Comparison of ENCODE assay signal across 11 cellular contexts in the genomic region with DNA sequence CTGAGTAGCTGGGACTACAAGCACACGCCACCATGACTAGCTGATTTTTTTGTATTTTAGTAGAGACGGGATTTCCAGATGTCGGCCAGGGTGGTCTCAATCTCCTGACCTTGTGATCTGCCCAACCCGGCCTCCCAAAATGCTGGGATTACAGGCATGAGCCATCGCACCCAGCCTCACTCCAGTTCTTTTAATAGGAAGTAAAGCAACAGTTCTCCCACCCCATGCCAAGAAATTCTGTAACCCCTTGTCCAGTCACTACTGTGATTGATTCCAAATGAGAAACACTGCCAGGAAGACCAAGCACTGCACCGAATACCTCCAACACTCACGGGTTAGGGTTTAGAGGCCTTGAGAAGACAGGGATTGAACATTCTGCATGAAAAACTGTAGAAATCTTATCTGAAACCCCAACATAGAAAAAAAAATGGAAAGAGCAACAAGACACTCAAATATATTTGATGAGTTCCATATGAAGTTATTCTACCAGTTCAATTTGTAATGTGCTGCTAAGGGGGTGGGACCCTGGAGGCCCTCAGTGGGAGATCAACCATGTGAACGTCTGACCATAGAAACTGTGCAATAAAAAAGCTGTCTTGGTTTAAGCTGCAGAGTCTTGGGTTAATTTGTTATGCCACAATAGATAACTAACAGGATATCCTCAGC. TPM values are rescaled to one million over a fixed set of nuclear protein-coding genes. Genes with fewer than 3 reads are reported as not detected.
DNase-seq lines count a peak whose midpoint lies in the region; ATAC-seq and TF ChIP-seq lines count a peak whose summit lies in the region.
"Had no signal": no experiment of that assay in that cellular context is flagged by ENCODE, and none has a peak within 500 bp of the region (broad histone marks: within the 10 kb centered on the region; RNA-seq: fewer than 3 reads in every experiment).

No MANE protein-coding gene starts in this region.

- no peak overlapping the region for H3K4me3 ChIP-seq in AG10803 (ENCODE audit: low read length)
- H3K4me3 ChIP-seq in gastroesophageal sphincter, result no peak overlapping the region
- H3K4me3 ChIP-seq: ascending aorta, transverse colon had no signal

- TF ChIP-seq POLR2A in gastroesophageal sphincter (IDR thresholded peaks at IDR 0.05), result no peak

- TF ChIP-seq EP300 in gastroesophageal sphincter (IDR thresholded peaks at IDR 0.05), result no peak

- no peaks in the 10 kb centered on the region for H3K27me3 ChIP-seq in gastroesophageal sphincter
- H3K27me3 ChIP-seq: ascending aorta, transverse colon had no signal

- TF ChIP-seq CTCF in AG10803 (conservative IDR thresholded peaks at IDR 0.05; ENCODE audit: low read length) (no peak), gastroesophageal sphincter (IDR thresholded peaks at IDR 0.05) (no peak)

- H3K9me3 ChIP-seq in gastroesophageal sphincter, result peaks cover 0 to 6% (median 0%) of the 10 kb centered on the region in 3 donors
- H3K9me3 ChIP-seq: ascending aorta had no signal

- 32 to 41% methylated on average over 2 to 4 of the region's 8 CpGs for WGBS in gastroesophageal sphincter (ENCODE audit: low coverage in 1 of 2), 2 donors

- peak overlapping the region in 3 of 4 donors; percentile 31 to 45 (median 44) for H3K27ac ChIP-seq in gastroesophageal sphincter
- H3K27ac ChIP-seq: ascending aorta had no signal

- ATAC-seq in gastroesophageal sphincter, result peak; percentile 77
- no peak for ATAC-seq in HG02938 (IDR thresholded peaks at IDR 0.05; ENCODE audit: unreplicated experiment)
- ATAC-seq: activated T-cell treated with anti-CD3 and anti-CD28 coated beads, Interleukin-2, amount 50 U/mL, for 72 hours had no signal

- no peaks in the 10 kb centered on the region for H3K36me3 ChIP-seq in gastroesophageal sphincter
- H3K36me3 ChIP-seq: ascending aorta, transverse colon had no signal

- peak; percentile 85 for DNase-seq in AG10803 (ENCODE audit: low read depth)
- peak; percentile 36 for DNase-seq in astrocyte of the hippocampus (ENCODE audit: low read depth, low spot score)
- peak; percentile 75 for DNase-seq in posterior vena cava (ENCODE audit: low spot score)
- DNase-seq in NCI-H345 (lab: John Stamatoyannopoulos, UW), result no peak
- DNase-seq in activated CD4-positive, alpha-beta T cell treated with anti-CD3 and anti-CD28 coated beads, Interleukin-2, amount 50 U/mL, for 4 hours, result no peak
- no peak for DNase-seq in NCI-H1694 treated with DMSO at 0.1 percent for 48 hours (lab: John Stamatoyannopoulos, UW)
- DNase-seq: activated T-cell treated with anti-CD3 and anti-CD28 coated beads, Interleukin-2, amount 50 U/mL, for 72 hours; transverse colon had no signal

- peaks cover 0 to 27% (median 6%) of the 10 kb centered on the region in 3 donors for H3K4me1 ChIP-seq in gastroesophageal sphincter
- H3K4me1 ChIP-seq: ascending aorta, transverse colon had no signal

- intact Hi-C loops in posterior vena cava (cut with DNase I), result loop anchor here in 1 of 2 donors (5.0 kb wide), 1 partner anchor 88 kb away; no protein-coding TSS in a partner anchor

RNA-seq across cellular contexts. Expression of gene BIN1, which starts 48.2 kb away (rescaled TPM):
- total RNA-seq in gastroesophageal sphincter (100 to 1,000 TPM in 1 of 4 donors, 10 to 100 TPM in 3; 36.1 to 101 (median 53.9) TPM), posterior vena cava (10 to 100 TPM; 49.2 to 84.8 TPM)

Comparison
In these comparisons a context has a peak if more than half of its experiments do, and no peak if none do; other contexts are left out.
1. DNase-seq: peak in AG10803 (single experiment), astrocyte of the hippocampus (single experiment) and posterior vena cava (single experiment); none in NCI-H345 (single experiment), activated CD4-positive, alpha-beta T cell treated with anti-CD3 and anti-CD28 coated beads, Interleukin-2, amount 50 U/mL, for 4 hours (0 of 2) and NCI-H1694 treated with DMSO at 0.1 percent for 48 hours (single experiment).